1 cellular context compared by ENCODE assay signal in the genomic region with DNA sequence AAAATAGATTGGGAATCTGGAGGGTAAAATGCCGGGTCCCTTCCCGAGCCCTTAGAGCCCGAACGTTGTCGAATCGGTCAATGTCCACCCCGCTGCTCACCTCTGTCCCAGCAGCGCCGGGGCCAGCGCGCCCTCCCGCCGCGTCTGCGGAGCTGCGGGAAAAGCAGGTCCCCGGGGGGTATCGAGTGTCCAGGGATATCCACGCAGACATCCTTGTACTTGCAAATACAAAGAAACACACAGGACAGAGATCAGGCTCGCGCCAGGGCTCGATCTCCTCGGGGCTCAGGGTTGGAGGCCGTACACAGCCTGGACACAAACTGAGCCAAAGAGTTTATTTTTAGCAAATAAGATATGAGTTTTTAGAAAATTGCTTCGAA.
TF ChIP-seq lines count a peak whose summit lies in the region.

No MANE protein-coding gene starts in this region.

TF ChIP-seq in endothelial cell of umbilical vein, 7 proteins besides CTCF, POLR2A, EP300 and RAD21:
- TF ChIP-seq EZH2 (IDR thresholded peaks at IDR 0.05; ENCODE audit: borderline replicate concordance, low read depth, low read length, severe bottlenecking) = peak; percentile 18
- TF ChIP-seq JUN (IDR thresholded peaks at IDR 0.05; ENCODE audit: borderline replicate concordance, insufficient read depth, insufficient read length, low read depth) = no peak
TF ChIP-seq in endothelial cell of umbilical vein: peak in this region for 1.
